In genomic region chr11:728901-729491, GRCh38 we compare ENCODE assay signal across 24 cellular contexts. TPM values are rescaled to one million over a fixed set of nuclear protein-coding genes. Genes with fewer than 3 reads are reported as not detected.
DNase-seq lines count a peak whose midpoint lies in the region; TF ChIP-seq lines count a peak whose summit lies in the region.
"Had no signal": no experiment of that assay in that cellular context is flagged by ENCODE, and none has a peak within 500 bp of the region (broad histone marks: within the 10 kb centered on the region; RNA-seq: fewer than 3 reads in every experiment).

No MANE protein-coding gene starts in this region.

- POLR2A ChIA-PET in CD4-positive, alpha-beta memory T cell (lab: Charles Lee; ENCODE audit: partially characterized antibody): interaction anchor here (3.7 kb wide), 1 partner anchor 19 kb away, joined by 30 read pairs; the partner anchor contains the start of gene TALDO1

- peaks cover 0 to 2% of the 10 kb centered on the region in 2 donors for H3K4me1 Mint-ChIP-seq in immature natural killer cell
- H3K4me1 Mint-ChIP-seq in CD4-positive, alpha-beta memory T cell: peaks cover 0 to 8% (median 4%) of the 10 kb centered on the region in 4 donors

- intact Hi-C loops in dorsolateral prefrontal cortex (cut with DNase I): loop anchor here in 1 of 2 donors (5.0 kb wide), 1 partner anchor 33 kb away; no protein-coding TSS in a partner anchor
- intact Hi-C loops in CD4-positive, alpha-beta memory T cell (cut with micrococcal nuclease): loop anchor here (1.0 to 10.0 kb wide), 4 partner anchors 18 to 274 kb away; partner anchors contain the start of genes PTDSS2 and TALDO1

- CTCF ChIA-PET in CD4-positive, alpha-beta memory T cell (lab: Charles Lee; ENCODE audit: partially characterized antibody): interaction anchor here (1.1 to 4.0 kb wide), 4 partner anchors 14 to 175 kb away, joined by 4 to 41 read pairs (median 17); partner anchors contain the start of genes DEAF1 and TMEM80

- no peak overlapping the region for H3K4me3 Mint-ChIP-seq in immature natural killer cell
- H3K4me3 Mint-ChIP-seq in CD4-positive, alpha-beta memory T cell: no peak overlapping the region
- H3K4me3 Mint-ChIP-seq: WTC11 had no signal

- TF ChIP-seq CTCF in HL-60 (IDR thresholded peaks at IDR 0.05; ENCODE audit: insufficient read depth, low read length) (no peak), dorsolateral prefrontal cortex (IDR thresholded peaks at IDR 0.05 in 54 of 56, conservative IDR thresholded peaks at IDR 0.05 in 2 of 56; ENCODE audit: low read depth in 1 of 56, partially characterized antibody in 56 of 56) (no peak), neutrophil (IDR thresholded peaks at IDR 0.05) (no peak)

- H3K9ac ChIP-seq in BLaER1: peak overlapping the region; percentile 40; the same call in 1 of the 2 replicates
- H3K9ac ChIP-seq: GM23248 had no signal

- peaks cover 32% of the 10 kb centered on the region for H3K27me3 ChIP-seq in BLaER1
- no peaks in the 10 kb centered on the region for H3K27me3 ChIP-seq in HL-60 (ENCODE audit: insufficient read depth, poor library complexity, severe bottlenecking)
- H3K27me3 ChIP-seq in dorsolateral prefrontal cortex: peaks cover 0 to 38% (median 12%) of the 10 kb centered on the region in 45 donors
- peaks cover 20% of the 10 kb centered on the region for H3K27me3 ChIP-seq in neutrophil
- no peaks in the 10 kb centered on the region for H3K27me3 ChIP-seq in CD4-positive, alpha-beta memory T cell (ENCODE audit: insufficient read depth, low read length)
- H3K27me3 ChIP-seq: SJSA1 had no signal

- H3K4me1 ChIP-seq in BLaER1 (peaks cover 47% of the 10 kb centered on the region), neutrophil (ENCODE audit: control insufficient read depth in 1 of 2, insufficient read depth in 1 of 2, low read depth in 1 of 2, low read length in 1 of 2) (peaks cover 51 to 55% of the 10 kb centered on the region in 2 experiments)
- H3K4me1 ChIP-seq in CD4-positive, alpha-beta memory T cell (ENCODE audit: insufficient read depth, low read length): peaks cover 26% of the 10 kb centered on the region
- H3K4me1 ChIP-seq: SJSA1 had no signal

- H4K20me1 ChIP-seq in BLaER1: no peaks in the 10 kb centered on the region

- peaks cover 0 to 2% (median under 1%) of the 10 kb centered on the region in 3 donors for H3K27me3 Mint-ChIP-seq in immature natural killer cell (ENCODE audit: low read depth in 3 of 3)
- no peaks in the 10 kb centered on the region for H3K27me3 Mint-ChIP-seq in CD4-positive, alpha-beta memory T cell

- no peaks in the 10 kb centered on the region for H3K9me3 Mint-ChIP-seq in immature natural killer cell
- no peaks in the 10 kb centered on the region for H3K9me3 Mint-ChIP-seq in CD4-positive, alpha-beta memory T cell
- H3K9me3 Mint-ChIP-seq: neural crest cell, WTC11 had no signal

- H3K4me3 ChIP-seq in BLaER1 (no peak overlapping the region), HL-60 (replicated peaks; ENCODE audit: insufficient read depth, low read length) (no peak overlapping the region; the same call in 1 of the 2 replicates), dorsolateral prefrontal cortex (peak overlapping the region in 50 of 59 donors; percentile 4 to 65 (median 33)), neutrophil (ENCODE audit: low read depth in 1 of 2, low read length in 1 of 2) (peak overlapping the region; percentile 33 to 55)
- H3K4me3 ChIP-seq in CD4-positive, alpha-beta memory T cell (ENCODE audit: low read length in 2 of 2): no peak overlapping the region
- H3K4me3 ChIP-seq: GM23248, left ventricle myocardium inferior, SJSA1 had no signal

- H3K27ac Mint-ChIP-seq in immature natural killer cell: no peak overlapping the region
- no peak overlapping the region for H3K27ac Mint-ChIP-seq in CD4-positive, alpha-beta memory T cell
- H3K27ac Mint-ChIP-seq: WTC11 had no signal

- H3K36me3 Mint-ChIP-seq in immature natural killer cell: no peaks in the 10 kb centered on the region
- H3K36me3 Mint-ChIP-seq in CD4-positive, alpha-beta memory T cell: no peaks in the 10 kb centered on the region
- H3K36me3 Mint-ChIP-seq: WTC11 had no signal

- H3K36me3 ChIP-seq in BLaER1 (no peaks in the 10 kb centered on the region), neutrophil (no peaks in the 10 kb centered on the region)
- no peaks in the 10 kb centered on the region for H3K36me3 ChIP-seq in CD4-positive, alpha-beta memory T cell (ENCODE audit: insufficient read depth, low read length)
- H3K36me3 ChIP-seq: left ventricle myocardium inferior, SJSA1 had no signal

- H3K9me3 ChIP-seq in BLaER1 (no peaks in the 10 kb centered on the region), neutrophil (no peaks in the 10 kb centered on the region)
- H3K9me3 ChIP-seq in CD4-positive, alpha-beta memory T cell (ENCODE audit: control insufficient read depth in 1 of 2, low read length in 2 of 2): no peaks in the 10 kb centered on the region
- H3K9me3 ChIP-seq: left ventricle myocardium inferior, SJSA1 had no signal

- H3K27ac ChIP-seq in BLaER1 (peak overlapping the region; percentile 44; the same call in 1 of the 2 replicates), HL-60 (replicated peaks) (peak overlapping the region; percentile 83), dorsolateral prefrontal cortex (peak overlapping the region; percentile 76 to 99 (median 96)), neutrophil (peak overlapping the region; percentile 88)
- H3K27ac ChIP-seq in CD4-positive, alpha-beta memory T cell (ENCODE audit: low read depth, low read length): no peak overlapping the region
- H3K27ac ChIP-seq: C4-2B, SJSA1 had no signal

- peak overlapping the region; percentile 88 for H3K4me2 ChIP-seq in BLaER1

- DNase-seq in HL-60 (ENCODE audit: low read depth in 1 of 2, low spot score in 1 of 2) (no peak), dorsolateral prefrontal cortex (no peak), GDM1 (lab: John Stamatoyannopoulos, UW) (no peak), immature natural killer cell (no peak)
- no peak for DNase-seq in activated CD8-positive, alpha-beta memory T cell treated with anti-CD3 and anti-CD28 coated beads for 24 hours
- DNase-seq in CD4-positive, alpha-beta memory T cell: no peak
- DNase-seq: activated CD4-positive, alpha-beta T cell treated with anti-CD3 and anti-CD28 coated beads, Interleukin-2, amount 50 U/mL, for 48 hours; activated gamma-delta T cell; activated T-cell treated with anti-CD3 and anti-CD28 coated beads for 4 hours; central memory CD4-positive, alpha-beta T cell; effector memory CD4-positive, alpha-beta T cell; glutamatergic neuron; Kasumi-1; left ventricle myocardium inferior; NCI-H1105; NCI-H2029 treated with DMSO at 0.1 percent for 48 hours; stimulated activated CD4-positive, alpha-beta T cell treated with anti-CD3 and anti-CD28 coated beads, Interleukin-12 subunit alpha, Interleukin-12 subunit beta, amount 100 ng/mL, for 4 hours had no signal

RNA-seq across cellular contexts. Expression of gene TALDO1, which starts 18.3 kb away (rescaled TPM):
- 100 to 1,000 TPM in 96 of 120 experiments, 10 to 100 TPM in 24; 58.9 to 258 (median 114) TPM for total RNA-seq in dorsolateral prefrontal cortex
- 100 to 1,000 TPM; 163 to 189 (median 180) TPM for polyA plus RNA-seq in immature natural killer cell
- total RNA-seq in CD4-positive, alpha-beta memory T cell: 10 to 100 TPM; 80.4 to 90.5 TPM
- 100 to 1,000 TPM; 174 to 244 TPM for polyA plus RNA-seq in CD4-positive, alpha-beta memory T cell

RNA-seq across cellular contexts. Expression of gene EPS8L2, which starts 23.0 kb away (rescaled TPM):
- 10 to 100 TPM; 10.3 to 57.6 (median 18.1) TPM for total RNA-seq in dorsolateral prefrontal cortex
- 10 to 100 TPM; 12.9 to 15.1 (median 15.0) TPM for polyA plus RNA-seq in immature natural killer cell
- 10 to 100 TPM; 17.4 to 17.8 TPM for total RNA-seq in CD4-positive, alpha-beta memory T cell
- polyA plus RNA-seq in CD4-positive, alpha-beta memory T cell: 10 to 100 TPM; 15.4 to 19.5 TPM
- total RNA-seq: SJSA1 had no signal

RNA-seq across cellular contexts. Expression of gene TMEM80, which starts 33.4 kb away (rescaled TPM):
- total RNA-seq in dorsolateral prefrontal cortex: 10 to 100 TPM; 14.5 to 48.6 (median 27.2) TPM
- 10 to 100 TPM; 21.3 to 32.4 (median 30.4) TPM for polyA plus RNA-seq in immature natural killer cell
- 10 to 100 TPM; 44.7 to 47.3 TPM for total RNA-seq in CD4-positive, alpha-beta memory T cell
- polyA plus RNA-seq in CD4-positive, alpha-beta memory T cell: 10 to 100 TPM; 27.0 to 32.6 TPM

RNA-seq across cellular contexts. Expression of gene DEAF1, which starts 34.0 kb away (rescaled TPM):
- 100 to 1,000 TPM in 119 of 120 experiments, 10 to 100 TPM in 1; 72.0 to 250 (median 144) TPM for total RNA-seq in dorsolateral prefrontal cortex
- 10 to 100 TPM; 17.8 to 31.6 (median 18.6) TPM for polyA plus RNA-seq in immature natural killer cell
- total RNA-seq in CD4-positive, alpha-beta memory T cell: 10 to 100 TPM; 41.3 to 44.3 TPM
- 10 to 100 TPM; 34.5 to 50.8 TPM for polyA plus RNA-seq in CD4-positive, alpha-beta memory T cell

RNA-seq across cellular contexts. Expression of gene GATD1, which starts 48.3 kb away (rescaled TPM):
- 100 to 1,000 TPM in 50 of 120 experiments, 10 to 100 TPM in 70; 70.3 to 151 (median 96.8) TPM for total RNA-seq in dorsolateral prefrontal cortex
- polyA plus RNA-seq in immature natural killer cell: 1 to 10 TPM; 5.8 to 9.7 (median 6.7) TPM
- total RNA-seq in CD4-positive, alpha-beta memory T cell: 10 to 100 TPM; 51.5 to 64.9 TPM
- 10 to 100 TPM in 1 of 2 donors, 1 to 10 TPM in 1; 4.3 to 15.0 TPM for polyA plus RNA-seq in CD4-positive, alpha-beta memory T cell

Comparison
In these comparisons a context has a peak if more than half of its experiments do, and no peak if none do; other contexts are left out.
1. H3K4me3 ChIP-seq: peak in dorsolateral prefrontal cortex (50 of 59) and neutrophil (2 of 2); none in BLaER1 (single experiment), HL-60 (single experiment) and CD4-positive, alpha-beta memory T cell (0 of 2).